Comparison of ENCODE assay signal across 8 cellular contexts in the genomic region with DNA sequence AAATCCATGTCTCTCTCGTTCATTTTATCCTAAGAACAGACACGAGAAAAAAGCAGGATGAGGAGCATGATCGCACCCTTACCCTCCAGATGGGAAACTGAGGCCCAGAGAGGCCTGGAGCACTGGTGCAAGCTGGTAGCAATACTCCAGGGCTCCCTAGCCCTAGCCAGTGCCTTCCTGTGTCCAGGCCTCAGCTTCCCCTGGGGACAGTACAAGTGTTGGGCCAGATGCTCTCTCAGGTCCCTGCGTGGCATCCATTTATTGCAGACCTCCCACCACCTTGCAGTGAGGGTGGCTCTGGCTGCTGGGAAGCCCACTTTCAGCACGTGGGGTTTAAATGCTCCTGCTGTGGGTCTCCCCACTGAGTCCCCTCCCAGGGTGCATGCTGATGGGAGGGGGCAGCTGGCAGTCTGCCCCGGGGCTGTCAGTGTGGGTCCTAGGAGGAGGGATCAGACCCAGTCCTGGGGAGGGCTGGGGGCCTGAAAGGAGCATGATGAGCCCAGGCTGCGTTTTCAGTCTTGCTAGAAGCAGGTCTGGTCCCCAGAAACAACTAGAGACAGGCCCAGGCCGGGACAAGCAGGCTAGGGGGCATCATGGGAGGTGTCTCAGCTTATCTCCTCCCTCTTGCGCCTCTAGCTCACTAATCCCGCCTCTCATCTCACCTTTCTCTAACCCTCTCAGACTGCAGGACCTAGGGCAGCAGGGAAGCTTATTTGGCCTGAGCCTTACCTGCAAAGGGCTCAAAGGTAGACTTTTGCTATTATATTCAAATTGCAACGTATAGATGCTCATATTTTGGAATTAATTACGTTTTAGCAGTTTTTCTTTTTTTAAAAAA. TPM values are rescaled to one million over a fixed set of nuclear protein-coding genes. Genes with fewer than 3 reads are reported as not detected.
DNase-seq lines count a peak whose midpoint lies in the region; ATAC-seq, FAIRE-seq and TF ChIP-seq lines count a peak whose summit lies in the region.

No MANE protein-coding gene starts in this region.

- POLR2A ChIA-PET in A549 (lab: Yijun Ruan, JAX) = interaction anchor here (1.3 kb wide), 1 partner anchor 13 kb away, joined by 3 read pairs; no protein-coding TSS in a partner anchor

- TF ChIP-seq EP300 in A549 (IDR thresholded peaks at IDR 0.05) = no peak

- peak overlapping the region; percentile 99 for H3K4me2 ChIP-seq in A549

- H3K27me3 ChIP-seq in H7 (ENCODE audit: control insufficient read depth, insufficient read depth, low read length) = no peaks in the 10 kb centered on the region

- H3K36me3 ChIP-seq in H7 (replicated peaks; ENCODE audit: control insufficient read depth, insufficient read depth, low read length) = peaks cover 23% of the 10 kb centered on the region

- H3K27ac ChIP-seq in A549 = peak overlapping the region in 1 of 2 experiments; percentile 47; a peak in 3 of 6 replicates

- TF ChIP-seq CTCF in A549 (IDR thresholded peaks at IDR 0.05) (no peak), D721Med (IDR thresholded peaks at IDR 0.05; ENCODE audit: insufficient read depth, missing control alignments) (no peak)

- TF ChIP-seq RAD21 in A549 (conservative IDR thresholded peaks at IDR 0.05 in 1 of 2, IDR thresholded peaks at IDR 0.05 in 1 of 2) = no peak

- peak in 1 of 2 experiments; percentile 7; a peak in 2 of 6 replicates for ATAC-seq in A549
- ATAC-seq in left lobe of liver = no peak
- ATAC-seq in HG03520 (IDR thresholded peaks at IDR 0.05; ENCODE audit: unreplicated experiment) = no peak

- peaks cover 18% of the 10 kb centered on the region for H3K4me1 ChIP-seq in A549

- no peak overlapping the region for H3K4me3 ChIP-seq in A549
- no peak overlapping the region for H3K4me3 ChIP-seq in H7 (ENCODE audit: insufficient read depth, low read depth, low read length)

- 52% methylated on average over 10 of the region's 12 CpGs for WGBS in A549 (ENCODE audit: missing lambda C conversion rate)

- FAIRE-seq in A549 (lab: Jason Lieb, UNC) (no peak), D721Med (lab: Jason Lieb, UNC) (no peak)

- no peak for DNase-seq in A549 (ENCODE audit: low read depth in 1 of 2, low spot score in 1 of 2)
- peak; percentile 84 for DNase-seq in H7
- peak; percentile 26 to 27 for DNase-seq in activated T-cell treated with anti-CD3 and anti-CD28 coated beads, Interleukin-2, amount 50 U/mL, for 48 hours
- peak; percentile 54 for DNase-seq in left lobe of liver (ENCODE audit: low spot score)
- no peak for DNase-seq in D721Med (ENCODE audit: insufficient read length, low spot score)
- DNase-seq in NOMO-1 treated with DMSO at 0.1 percent for 48 hours (lab: John Stamatoyannopoulos, UW; ENCODE audit: unreplicated experiment) = no peak
- DNase-seq in ACHN = no peak

- CTCF ChIA-PET in A549 (lab: Yijun Ruan, JAX) = interaction anchor here (0.8 to 3.3 kb wide), 13 partner anchors 13 to 160 kb away, joined by 3 to 37 read pairs (median 3); no protein-coding TSS in a partner anchor

- TF ChIP-seq POLR2A in A549 (IDR thresholded peaks at IDR 0.05; ENCODE audit: low read length) = no peak

- in situ Hi-C loops in ACHN (cut with HindIII; ENCODE audit: low pct_ligation_motif_present, low pct_unique_long_range_greater_than_20kb, low sequenced_read_pairs) = no loop called here

- no peaks in the 10 kb centered on the region for H3K9me3 ChIP-seq in A549

TF ChIP-seq in A549, 52 proteins besides CTCF, POLR2A, EP300 and RAD21:
- TF ChIP-seq TFCP2L1 (CRISPR knock-in tag; IDR thresholded peaks at IDR 0.05) (no peak), ZNF302 (CRISPR knock-in tag; IDR thresholded peaks at IDR 0.05) (no peak)

RNA-seq across cellular contexts. Expression of a gene that starts 0.7 kb away (rescaled TPM):
- polyA plus RNA-seq in A549 (2011; rRNA removed) (44.8 and 51.9 TPM in 2 replicates), A549 (2017; fragmentation: RNase III; extraction: RNeasy Plus Mini Kit Qiagen cat#74134 plus additional on column Dnase treatment) (73.1 to 95.5 TPM (median 75.0 TPM) in 3 replicates)
- polyA plus RNA-seq in A549 (2012; cell fraction: cytosol; rRNA removed) = 163 and 170 TPM in 2 replicates
- polyA plus RNA-seq in A549 (2012; cell fraction: nucleus; rRNA removed) = 212 and 232 TPM in 2 replicates
- 42.8 and 64.9 TPM in 2 replicates for polyA minus RNA-seq in A549 (2011; rRNA and poly(A)+ RNA removed)
- total RNA-seq in H7 (2014; rRNA removed; shearing (Covaris generic)) = 78.6 and 87.5 TPM in 2 replicates
- total RNA-seq in left lobe of liver = 93.4 TPM

Comparison
In these comparisons a context has a peak if more than half of its experiments do, and no peak if none do; other contexts are left out.
1. DNase-seq: peak in H7 (single experiment), activated T-cell treated with anti-CD3 and anti-CD28 coated beads, Interleukin-2, amount 50 U/mL, for 48 hours (2 of 2) and left lobe of liver (single experiment); none in A549 (0 of 2), D721Med (single experiment), NOMO-1 treated with DMSO at 0.1 percent for 48 hours (single experiment) and ACHN (single experiment).